ENCODE assay signal across 11 cellular contexts in genomic region chr10:13690281-13690825, GRCh38.
DNase-seq lines count a peak whose midpoint lies in the region; ATAC-seq and TF ChIP-seq lines count a peak whose summit lies in the region.
"Had no signal": no experiment of that assay in that cellular context is flagged by ENCODE, and none has a peak within 500 bp of the region (broad histone marks: within the 10 kb centered on the region; RNA-seq: fewer than 3 reads in every experiment).

No MANE protein-coding gene starts in this region.

- no peaks in the 10 kb centered on the region for H3K9me3 Mint-ChIP-seq in MCF 10A (ENCODE audit: unreplicated experiment)

- H3K4me3 Mint-ChIP-seq in MCF 10A (ENCODE audit: unreplicated experiment), result no peak overlapping the region

- no peaks in the 10 kb centered on the region for H3K27me3 Mint-ChIP-seq in MCF 10A (ENCODE audit: insufficient read depth, unreplicated experiment)

- H3K4me1 Mint-ChIP-seq in MCF 10A (ENCODE audit: insufficient read depth, unreplicated experiment), result peaks cover 14% of the 10 kb centered on the region

- H3K36me3 Mint-ChIP-seq in MCF 10A (ENCODE audit: insufficient read depth, unreplicated experiment), result no peaks in the 10 kb centered on the region

- H3K27ac ChIP-seq in thymus (ENCODE audit: low read depth), result peak overlapping the region; percentile 15

- peak; percentile 31 for DNase-seq in activated effector memory CD4-positive, alpha-beta T cell treated with anti-CD3 and anti-CD28 coated beads, Interleukin-2, amount 50 U/mL, for 16 hours
- DNase-seq in activated effector memory CD4-positive, alpha-beta T cell treated with Interleukin-2 at 50 U/mL for 16 hours, result no peak
- DNase-seq in MCF 10A (ENCODE audit: unreplicated experiment) (peak; percentile 89), COLO668 (lab: John Stamatoyannopoulos, UW; ENCODE audit: unreplicated experiment) (no peak)
- no peak for DNase-seq in activated CD8-positive, alpha-beta memory T cell treated with anti-CD3 and anti-CD28 coated beads, Interleukin-2, amount 50 U/mL, for 48 hours
- DNase-seq in stimulated activated CD4-positive, alpha-beta T cell treated with anti-CD3 and anti-CD28 coated beads, Interleukin-4, amount 100 ng/mL, for 24 hours, result no peak
- DNase-seq: foreskin fibroblast; MV-4-11; stimulated activated naive CD4-positive, alpha-beta T cell treated with Interleukin-2 at 50 U/mL for 16 hours had no signal

- TF ChIP-seq CTCF in MCF 10A (IDR thresholded peaks at IDR 0.05; ENCODE audit: unreplicated experiment), result no peak

- ATAC-seq in HG02885 (IDR thresholded peaks at IDR 0.05; ENCODE audit: poor library complexity, unreplicated experiment), result peak; percentile 70

- no peaks in the 10 kb centered on the region for H3K36me3 ChIP-seq in thymus (ENCODE audit: control insufficient read depth, insufficient read depth)

- no peaks in the 10 kb centered on the region for H3K9me3 ChIP-seq in thymus (ENCODE audit: control insufficient read depth)

- no peaks in the 10 kb centered on the region for H3K4me1 ChIP-seq in thymus (ENCODE audit: control insufficient read depth, insufficient read depth, low read length)

- BruUV-seq in MCF 10A (replicated peaks; lab: Mats Ljungman, UMichigan), result no TSS peak

- no peak overlapping the region for H3K4me3 ChIP-seq in thymus (ENCODE audit: low read length)

- H3K27me3 ChIP-seq in thymus (ENCODE audit: control insufficient read depth, insufficient read depth), result no peaks in the 10 kb centered on the region

- H3K27ac Mint-ChIP-seq in MCF 10A (ENCODE audit: low read depth, unreplicated experiment), result no peak overlapping the region

- WGBS in thymus, result 94% methylated on average over 10 of the region's 10 CpGs

- intact Hi-C loops in MCF 10A (cut with micrococcal nuclease), result no loop called here

- POLR2A ChIA-PET in MCF 10A (lab: Yijun Ruan, JAX), result no interaction called here

- CTCF ChIA-PET in MCF 10A (lab: Yijun Ruan, JAX), result interaction anchor here (0.6 to 0.7 kb wide), 2 partner anchors 9 to 216 kb away, joined by 3 read pairs; no protein-coding TSS in a partner anchor

Comparison
In these comparisons a context has a peak if more than half of its experiments do, and no peak if none do; other contexts are left out.
1. DNase-seq: peak in activated effector memory CD4-positive, alpha-beta T cell treated with anti-CD3 and anti-CD28 coated beads, Interleukin-2, amount 50 U/mL, for 16 hours (single experiment) and MCF 10A (single experiment); none in activated effector memory CD4-positive, alpha-beta T cell treated with Interleukin-2 at 50 U/mL for 16 hours (single experiment), activated CD8-positive, alpha-beta memory T cell treated with anti-CD3 and anti-CD28 coated beads, Interleukin-2, amount 50 U/mL, for 48 hours (single experiment), COLO668 (single experiment) and stimulated activated CD4-positive, alpha-beta T cell treated with anti-CD3 and anti-CD28 coated beads, Interleukin-4, amount 100 ng/mL, for 24 hours (single experiment).